Comparison of ENCODE assay signal across 27 cellular contexts in genomic region chr2:186304064-186304463, GRCh38.
"Had no signal": no experiment of that assay in that cellular context is flagged by ENCODE, and none has a peak within 500 bp of the region (broad histone marks: within the 10 kb centered on the region; RNA-seq: fewer than 3 reads in every experiment).

No MANE protein-coding gene starts in this region.

- H3K4me3 ChIP-seq: colonic mucosa, esophagus squamous epithelium, gastrocnemius medialis, heart right ventricle, left lung, lower lobe of right lung, mucosa of descending colon had no signal

- ATAC-seq: effector memory CD8-positive, alpha-beta T cell; esophagus mucosa; gastrocnemius medialis; heart right ventricle; left lung; left ventricle myocardium superior; lower lobe of right lung; mucosa of descending colon had no signal

- H3K4me1 ChIP-seq: colonic mucosa, gastrocnemius medialis, heart right ventricle, left lung, lower lobe of right lung had no signal

- DNase-seq: colonic mucosa; cortex of kidney; effector CD8-positive, alpha-beta T cell; effector memory CD8-positive, alpha-beta T cell; endodermal cell; erythroblast; esophagus squamous epithelium; foreskin fibroblast; foreskin melanocyte; gastrocnemius medialis; glutamatergic neuron; head of caudate nucleus; heart right ventricle; hypothalamus; immature natural killer cell; islet precursor cell; kidney; kidney glomerular epithelial cell; left lung; left ventricle myocardium superior; lower lobe of right lung; mesenchymal stem cell; mucosa of descending colon; naive B cell had no signal

- H3K36me3 ChIP-seq: colonic mucosa, esophagus squamous epithelium, gastrocnemius medialis, heart right ventricle, left lung, lower lobe of right lung had no signal

- H3K27me3 ChIP-seq: colonic mucosa, esophagus squamous epithelium, gastrocnemius medialis, heart right ventricle, left lung had no signal

- H3K27ac ChIP-seq: colonic mucosa, epithelial cell of prostate, esophagus squamous epithelium, gastrocnemius medialis, heart right ventricle, left lung, lower lobe of right lung had no signal

- H3K9me3 ChIP-seq: colonic mucosa, esophagus squamous epithelium, gastrocnemius medialis, heart right ventricle, left lung, lower lobe of right lung had no signal

- FAIRE-seq: endometrium, kidney had no signal
